ENCODE assay signal across 32 cellular contexts in genomic region chr7:48053823-48054222, GRCh38. TPM values are rescaled to one million over a fixed set of nuclear protein-coding genes. Genes with fewer than 3 reads are reported as not detected.
"Had no signal": no experiment of that assay in that cellular context is flagged by ENCODE, and none has a peak within 500 bp of the region (broad histone marks: within the 10 kb centered on the region; RNA-seq: fewer than 3 reads in every experiment).

No MANE protein-coding gene starts in this region.

- H3K27ac ChIP-seq: dorsolateral prefrontal cortex, heart right ventricle, neural progenitor cell, parathyroid adenoma, right atrium auricular region, thoracic aorta, tibial nerve, vagina had no signal

- ATAC-seq: heart right ventricle; left colon; left ventricle myocardium superior; naive thymus-derived CD4-positive, alpha-beta T cell; sciatic nerve; stimulated activated effector memory CD8-positive, alpha-beta T cell treated with anti-CD3 and anti-CD28 coated beads, Interleukin-12 subunit alpha, Interleukin-12 subunit beta, amount 100 ng/mL, for 72 hours had no signal

- H3K4me2 ChIP-seq: neural progenitor cell had no signal

- H3K27me3 ChIP-seq: esophagus squamous epithelium, heart right ventricle, neural progenitor cell, right atrium auricular region, tibial nerve, vagina had no signal

- H3K36me3 ChIP-seq: esophagus squamous epithelium, heart right ventricle, neural progenitor cell, right atrium auricular region, thoracic aorta, tibial nerve, vagina had no signal

- H3K4me1 ChIP-seq: esophagus squamous epithelium, neural progenitor cell, parathyroid adenoma, right atrium auricular region, tibial nerve, vagina had no signal

- H3K9me3 ChIP-seq: right atrium auricular region, thoracic aorta, vagina had no signal

- DNase-seq: dorsolateral prefrontal cortex; effector CD4-positive, alpha-beta T cell; esophagus squamous epithelium; foreskin melanocyte; glutamatergic neuron; heart right ventricle; hypothalamus; immature natural killer cell; islet precursor cell; kidney glomerular epithelial cell; left colon; left ventricle myocardium superior; mesendoderm; midbrain; naive thymus-derived CD4-positive, alpha-beta T cell; stimulated activated CD4-positive, alpha-beta T cell treated with anti-CD3 and anti-CD28 coated beads, Interleukin-2, amount 100 ng/mL, for 24 hours; stimulated activated CD4-positive, alpha-beta T cell treated with anti-CD3 and anti-CD28 coated beads, Interleukin-4, amount 100 ng/mL, for 24 hours; stimulated activated naive CD4-positive, alpha-beta T cell treated with Interleukin-2 at 50 U/mL for 16 hours had no signal

- H3K9ac ChIP-seq: neural progenitor cell, parathyroid adenoma had no signal

- H3K79me2 ChIP-seq: parathyroid adenoma had no signal

- H3K4me3 ChIP-seq: dorsolateral prefrontal cortex, esophagus squamous epithelium, heart right ventricle, neural progenitor cell, right atrium auricular region, thoracic aorta, tibial nerve, vagina had no signal

- H2AFZ ChIP-seq: neural progenitor cell, parathyroid adenoma had no signal

RNA-seq across cellular contexts. Expression of gene C7orf57, which starts 18.5 kb away (rescaled TPM):
- total RNA-seq: epithelial cell of proximal tubule, left colon, left ventricle myocardium superior, lung microvascular endothelial cell, mucosa of gallbladder, progenitor cell of endocrine pancreas, right atrium auricular region, sciatic nerve, thoracic aorta, vagina had no signal
- polyA plus RNA-seq: heart right ventricle had no signal

RNA-seq across cellular contexts. Expression of gene SUN3, which starts 24.9 kb away (rescaled TPM):
- total RNA-seq: epithelial cell of proximal tubule, esophagus squamous epithelium, heart right ventricle, left colon, left ventricle myocardium superior, lung microvascular endothelial cell, mucosa of gallbladder, osteoblast, progenitor cell of endocrine pancreas, right atrium auricular region, sciatic nerve, thoracic aorta, tibial nerve, ureter, vagina had no signal
- polyA plus RNA-seq: heart right ventricle, immature natural killer cell had no signal
